ENCODE assay signal across 14 cellular contexts in genomic region chr18:44458777-44459176, GRCh38.
DNase-seq lines count a peak whose midpoint lies in the region; ATAC-seq, FAIRE-seq and TF ChIP-seq lines count a peak whose summit lies in the region.
"Had no signal": no experiment of that assay in that cellular context is flagged by ENCODE, and none has a peak within 500 bp of the region (broad histone marks: within the 10 kb centered on the region; RNA-seq: fewer than 3 reads in every experiment).

No MANE protein-coding gene starts in this region.

- no peak for FAIRE-seq in urothelium cell line (lab: Jason Lieb, UNC)
- FAIRE-seq: A549 had no signal

- H3K4me1 Mint-ChIP-seq in activated T-helper 17 cell treated with anti-CD3 and anti-CD28 coated beads, Interleukin-2, amount 50 U/mL, for 72 hours: no peaks in the 10 kb centered on the region
- no peaks in the 10 kb centered on the region for H3K4me1 Mint-ChIP-seq in T-cell

- H3K4me3 ChIP-seq in fibroblast of villous mesenchyme (ENCODE audit: low read depth, low read length): no peak overlapping the region
- H3K4me3 ChIP-seq: A549 had no signal

- POLR2A ChIA-PET in T-cell (lab: Charles Lee): no interaction called here

- H3K9me3 Mint-ChIP-seq in activated naive CD4-positive, alpha-beta T cell treated with anti-CD3 and anti-CD28 coated beads, Interleukin-2, amount 50 U/mL, for 72 hours: peaks cover 11 to 16% of the 10 kb centered on the region in 2 donors
- H3K9me3 Mint-ChIP-seq in activated T-helper 17 cell treated with anti-CD3 and anti-CD28 coated beads, Interleukin-2, amount 50 U/mL, for 72 hours: no peaks in the 10 kb centered on the region
- H3K9me3 Mint-ChIP-seq in T-cell: no peaks in the 10 kb centered on the region

- peaks cover 4% of the 10 kb centered on the region for H3K27me3 Mint-ChIP-seq in activated T-helper 17 cell treated with anti-CD3 and anti-CD28 coated beads, Interleukin-2, amount 50 U/mL, for 72 hours
- H3K27me3 Mint-ChIP-seq in T-cell: no peaks in the 10 kb centered on the region

- no peak overlapping the region for H3K27ac Mint-ChIP-seq in activated naive CD4-positive, alpha-beta T cell treated with anti-CD3 and anti-CD28 coated beads, Interleukin-2, amount 50 U/mL, for 72 hours
- H3K27ac Mint-ChIP-seq in activated T-helper 17 cell treated with anti-CD3 and anti-CD28 coated beads, Interleukin-2, amount 50 U/mL, for 72 hours: no peak overlapping the region
- no peak overlapping the region for H3K27ac Mint-ChIP-seq in T-cell

- no peak for DNase-seq in activated naive CD4-positive, alpha-beta T cell treated with anti-CD3 and anti-CD28 coated beads, Interleukin-2, amount 50 U/mL, for 72 hours (ENCODE audit: low spot score in 2 of 2)
- no peak for DNase-seq in activated naive CD4-positive, alpha-beta T cell treated with Interleukin-2 at 50 U/mL for 16 hours
- DNase-seq in fibroblast of villous mesenchyme (ENCODE audit: low read depth) (peak; percentile 9), urothelium cell line (ENCODE audit: low spot score) (peak; percentile 14), DMS 273 (lab: John Stamatoyannopoulos, UW; ENCODE audit: unreplicated experiment) (no peak), T-cell (no peak)
- DNase-seq: activated T-cell treated with anti-CD3 and anti-CD28 coated beads for 4 hours, caudate nucleus, DMS79 treated with DMSO at 0.1 percent for 48 hours, NCI-H1105, NCI-H510A treated with DMSO at 0.1 percent for 48 hours had no signal

- peak; percentile 8 for TF ChIP-seq CTCF in fibroblast of villous mesenchyme (IDR thresholded peaks at IDR 0.05; ENCODE audit: insufficient read depth, low read depth, low read length)

- CTCF ChIA-PET in T-cell (lab: Charles Lee): no interaction called here

- H3K4me3 Mint-ChIP-seq in activated T-helper 17 cell treated with anti-CD3 and anti-CD28 coated beads, Interleukin-2, amount 50 U/mL, for 72 hours: no peak overlapping the region
- no peak overlapping the region for H3K4me3 Mint-ChIP-seq in T-cell

- H3K36me3 Mint-ChIP-seq in activated naive CD4-positive, alpha-beta T cell treated with anti-CD3 and anti-CD28 coated beads, Interleukin-2, amount 50 U/mL, for 72 hours: no peaks in the 10 kb centered on the region
- H3K36me3 Mint-ChIP-seq in activated T-helper 17 cell treated with anti-CD3 and anti-CD28 coated beads, Interleukin-2, amount 50 U/mL, for 72 hours (ENCODE audit: low read depth): no peaks in the 10 kb centered on the region
- no peaks in the 10 kb centered on the region for H3K36me3 Mint-ChIP-seq in T-cell

- peak; percentile 62 to 78 for ATAC-seq in activated naive CD4-positive, alpha-beta T cell treated with anti-CD3 and anti-CD28 coated beads, Interleukin-2, amount 50 U/mL, for 72 hours
- ATAC-seq in activated T-helper 17 cell treated with anti-CD3 and anti-CD28 coated beads, Interleukin-2, amount 50 U/mL, for 72 hours (replicated peaks): peak; percentile 56
- ATAC-seq in GM21717 (IDR thresholded peaks at IDR 0.05; ENCODE audit: unreplicated experiment): no peak
- no peak for ATAC-seq in T-cell (replicated peaks in 1 of 4)
- ATAC-seq: A549 had no signal

Comparison
In these comparisons a context has a peak if more than half of its experiments do, and no peak if none do; other contexts are left out.
1. ATAC-seq: peak in activated naive CD4-positive, alpha-beta T cell treated with anti-CD3 and anti-CD28 coated beads, Interleukin-2, amount 50 U/mL, for 72 hours (2 of 2) and activated T-helper 17 cell treated with anti-CD3 and anti-CD28 coated beads, Interleukin-2, amount 50 U/mL, for 72 hours (single experiment); none in GM21717 (single experiment) and T-cell (0 of 4).
2. DNase-seq: peak in fibroblast of villous mesenchyme (single experiment) and urothelium cell line (single experiment); none in activated naive CD4-positive, alpha-beta T cell treated with anti-CD3 and anti-CD28 coated beads, Interleukin-2, amount 50 U/mL, for 72 hours (0 of 2), activated naive CD4-positive, alpha-beta T cell treated with Interleukin-2 at 50 U/mL for 16 hours (single experiment), DMS 273 (single experiment) and T-cell (0 of 34).